8 cellular contexts compared by ENCODE assay signal in the genomic region with DNA sequence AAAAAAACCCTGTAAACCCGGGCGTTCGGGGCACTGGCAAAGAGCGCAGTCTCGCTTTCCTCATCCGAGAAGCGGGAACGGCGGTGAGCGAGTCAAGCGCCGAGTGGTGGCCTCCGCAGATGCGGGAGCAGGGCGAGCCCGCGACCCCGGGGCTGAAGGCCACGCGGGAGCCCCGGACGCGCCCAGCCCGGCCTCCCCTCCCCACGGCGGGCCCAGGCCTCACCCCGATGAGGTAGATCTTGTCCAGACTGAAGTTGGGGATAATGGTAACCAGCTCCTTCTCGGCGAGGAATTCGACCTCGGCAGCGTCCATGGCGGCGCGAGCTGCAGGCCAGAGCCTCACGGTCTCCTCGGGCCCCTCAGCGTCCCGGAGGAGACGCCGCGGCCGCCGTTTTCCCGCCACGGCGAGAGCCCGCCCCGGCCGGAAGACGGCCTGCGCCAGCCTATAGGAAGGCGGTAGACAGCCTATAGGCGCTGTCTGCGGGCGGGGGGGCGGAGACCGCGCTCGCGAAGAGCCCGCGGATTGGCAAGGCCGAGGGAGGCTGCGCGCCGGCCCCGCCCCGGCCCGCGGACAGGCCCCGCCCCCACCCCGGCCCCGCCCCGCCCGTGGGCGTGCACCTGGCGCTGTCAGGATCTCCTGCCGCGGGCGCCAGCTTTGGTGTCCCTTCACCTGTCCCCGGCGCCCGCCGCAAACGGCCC. TPM values are rescaled to one million over a fixed set of nuclear protein-coding genes. Genes with fewer than 3 reads are reported as not detected.
DNase-seq lines count a peak whose midpoint lies in the region; ATAC-seq, FAIRE-seq and TF ChIP-seq lines count a peak whose summit lies in the region.

A gene (minus strand): TSS at position 369 of the 699 bp plus-strand sequence. CDS start 56 bp downstream, at position 313.

- H3K36me3 ChIP-seq in keratinocyte (ENCODE audit: control insufficient read depth in 2 of 2, extremely low read depth in 1 of 2, insufficient read depth in 2 of 2, low read length in 2 of 2) = peaks cover 0 to 1% of the 10 kb centered on the region in 2 experiments

- H3K79me2 ChIP-seq in keratinocyte (ENCODE audit: control insufficient read depth, insufficient read depth, low read length) = peaks cover 2% of the 10 kb centered on the region

- H3K4me3 ChIP-seq in AG04450 (ENCODE audit: low read depth, low read length) (peak within 1 kb of the TSS; percentile 79), keratinocyte (ENCODE audit: control insufficient read depth in 2 of 3, extremely low read depth in 1 of 3, insufficient read depth in 2 of 3, low read depth in 1 of 3, low read length in 3 of 3) (peak within 1 kb of the TSS; percentile 48 to 80 (median 75))

- peak within 1 kb of the TSS; percentile 71 for H3K4me3 Mint-ChIP-seq in central memory CD8-positive, alpha-beta T cell

- H3K4me2 ChIP-seq in keratinocyte (ENCODE audit: control insufficient read depth, extremely low read depth, insufficient read depth, low read depth, low read length) = peak within 1 kb of the TSS; percentile 76

- H4K20me1 ChIP-seq in keratinocyte (ENCODE audit: control insufficient read depth, extremely low read depth, insufficient read depth, low read length) = no peaks in the 10 kb centered on the region

- dilution Hi-C loops in keratinocyte (cut with MboI; ENCODE audit: extremely low pct_ligation_motif_present, low sequenced_read_pairs) = no loop called here

- no peaks in the 10 kb centered on the region for H3K9me1 ChIP-seq in keratinocyte (ENCODE audit: control insufficient read depth, extremely low read depth, insufficient read depth, low read length)

- no peaks in the 10 kb centered on the region for H3K27me3 Mint-ChIP-seq in central memory CD8-positive, alpha-beta T cell

- no peaks in the 10 kb centered on the region for H3K4me1 Mint-ChIP-seq in central memory CD8-positive, alpha-beta T cell

- H3K36me3 Mint-ChIP-seq in central memory CD8-positive, alpha-beta T cell (ENCODE audit: insufficient read depth) = peaks cover 2% of the 10 kb centered on the region

- TF ChIP-seq CTCF in AG04450 (IDR thresholded peaks at IDR 0.05; ENCODE audit: low read depth, low read length) (no peak), keratinocyte (optimal IDR thresholded peaks at IDR 0.05 in 1 of 3, IDR thresholded peaks at IDR 0.05 in 1 of 3, conservative IDR thresholded peaks at IDR 0.05 in 1 of 3; ENCODE audit: extremely low read depth in 1 of 3, insufficient read depth in 2 of 3, low read length in 3 of 3) (no peak)

- no peak within 1 kb of the TSS for H3K27ac Mint-ChIP-seq in central memory CD8-positive, alpha-beta T cell (ENCODE audit: low read depth)

- H2AFZ ChIP-seq in keratinocyte (ENCODE audit: control insufficient read depth, low read length) = peak within 1 kb of the TSS; percentile 89

- H3K27ac ChIP-seq in AG04450 (ENCODE audit: low read depth, low read length) (no peak within 1 kb of the TSS), keratinocyte (ENCODE audit: control insufficient read depth, insufficient read depth, low read length) (peak within 1 kb of the TSS; percentile 26)

- peak; percentile 84 for ATAC-seq in GM18907 (IDR thresholded peaks at IDR 0.05; ENCODE audit: unreplicated experiment)
- peak; percentile 91 for ATAC-seq in HG03135 (IDR thresholded peaks at IDR 0.05; ENCODE audit: unreplicated experiment)
- ATAC-seq in central memory CD8-positive, alpha-beta T cell (replicated peaks; ENCODE audit: extremely low read depth, poor library complexity, severe bottlenecking) = peak; percentile 100

- no peaks in the 10 kb centered on the region for H3K4me1 ChIP-seq in keratinocyte (ENCODE audit: control insufficient read depth, extremely low read depth, insufficient read depth, low read length)

- CTCF ChIA-PET in AG04450 (lab: Charles Lee) = interaction anchor here (0.7 kb wide), 1 partner anchor 28 kb away, joined by 3 read pairs; no protein-coding TSS in a partner anchor

- H3K9ac ChIP-seq in keratinocyte (ENCODE audit: control insufficient read depth, extremely low read depth, insufficient read depth, low read length) = peak within 1 kb of the TSS; percentile 67

- H3K9me3 ChIP-seq in AG04450 (ENCODE audit: control insufficient read depth, insufficient read depth, low read length) (no peaks in the 10 kb centered on the region), keratinocyte (ENCODE audit: control insufficient read depth, low read depth, low read length) (no peaks in the 10 kb centered on the region)

- POLR2A ChIA-PET in AG04450 (lab: Yijun Ruan, JAX) = no interaction called here

- no peaks in the 10 kb centered on the region for H3K9me3 Mint-ChIP-seq in central memory CD8-positive, alpha-beta T cell

- DNase-seq in AG04450 (ENCODE audit: low read depth, low spot score) = peak; percentile 59
- peak; percentile 44 to 86 for DNase-seq in NCI-H446 (lab: John Stamatoyannopoulos, UW)
- DNase-seq in activated CD4-positive, CD25-positive, alpha-beta regulatory T cell treated with anti-CD3 and anti-CD28 coated beads, Interleukin-2, amount 50 U/mL, for 16 hours (ENCODE audit: low read depth, low spot score) = peak; percentile 80
- DNase-seq in central memory CD8-positive, alpha-beta T cell (ENCODE audit: low spot score in 2 of 2) = peak; percentile 67 to 82
- peak; percentile 25 for DNase-seq in keratinocyte (ENCODE audit: low read depth, low spot score)
- peak; percentile 77 to 90 (median 89) for DNase-seq in stimulated activated CD4-positive, alpha-beta T cell treated with anti-CD3 and anti-CD28 coated beads, Interleukin-12 subunit alpha, Interleukin-12 subunit beta, amount 100 ng/mL, for 48 hours (ENCODE audit: low read depth in 2 of 3, low spot score in 1 of 3)

- H3K27me3 ChIP-seq in AG04450 (ENCODE audit: control insufficient read depth, insufficient read depth, low read length) (peaks cover 7% of the 10 kb centered on the region), keratinocyte (ENCODE audit: control insufficient read depth, extremely low read depth, insufficient read depth, low read length) (no peaks in the 10 kb centered on the region)

- FAIRE-seq in keratinocyte (lab: Jason Lieb, UNC) = no peak

RNA-seq across cellular contexts. Expression of the gene that starts here (rescaled TPM):
- polyA plus RNA-seq in AG04450 (2011; rRNA removed) (4.2 and 5.1 TPM in 2 replicates), keratinocyte (2.0 to 11.2 TPM (median 10.4 TPM) in 3 replicates)
- polyA minus RNA-seq in AG04450 (2011; rRNA and poly(A)+ RNA removed) = 2.9 and 3.8 TPM in 2 replicates
- polyA plus RNA-seq in keratinocyte (2011; ENCODE audit: low read depth) = 0.66 TPM
- polyA plus RNA-seq in keratinocyte (2011; cell fraction: cytosol; rRNA removed) = 3.3 and 4.0 TPM in 2 replicates
- 1.6 and 1.7 TPM in 2 replicates for polyA plus RNA-seq in keratinocyte (2011; cell fraction: nucleus; rRNA removed)
- 0.68 and 8.4 TPM in 2 replicates for polyA plus RNA-seq in keratinocyte (2012; ENCODE audit: low replicate concordance)
- polyA minus RNA-seq in keratinocyte = 0.96 to 4.6 TPM (median 4.0 TPM) in 3 replicates
- polyA minus RNA-seq in keratinocyte (2011; cell fraction: cytosol; rRNA and poly(A)+ RNA removed) = 1.2 TPM
- 0.53 and 0.78 TPM in 2 replicates for polyA minus RNA-seq in keratinocyte (2011; cell fraction: nucleus; rRNA and poly(A)+ RNA removed)

Comparison
In these comparisons a context has a peak if more than half of its experiments do, and no peak if none do; other contexts are left out.
1. DNase-seq: peak in every context shown above with its lines; median percentile 89 in stimulated activated CD4-positive, alpha-beta T cell treated with anti-CD3 and anti-CD28 coated beads, Interleukin-12 subunit alpha, Interleukin-12 subunit beta, amount 100 ng/mL, for 48 hours; 80 in activated CD4-positive, CD25-positive, alpha-beta regulatory T cell treated with anti-CD3 and anti-CD28 coated beads, Interleukin-2, amount 50 U/mL, for 16 hours; 74 in central memory CD8-positive, alpha-beta T cell; 65 in NCI-H446; 59 in AG04450; 25 in keratinocyte.